Comparison of ENCODE assay signal across 8 cellular contexts in genomic region chr4:107989162-107989536, GRCh38. TPM values are rescaled to one million over a fixed set of nuclear protein-coding genes. Genes with fewer than 3 reads are reported as not detected.
DNase-seq lines count a peak whose midpoint lies in the region; ATAC-seq and TF ChIP-seq lines count a peak whose summit lies in the region.

No MANE protein-coding gene starts in this region.

- H3K9me3 Mint-ChIP-seq in CD8-positive, alpha-beta memory T cell = no peaks in the 10 kb centered on the region
- H3K9me3 Mint-ChIP-seq in brain (no peaks in the 10 kb centered on the region), memory B cell (no peaks in the 10 kb centered on the region)

- no peak for TF ChIP-seq CTCF in brain (conservative IDR thresholded peaks at IDR 0.05)

- POLR2A ChIA-PET in CD8-positive, alpha-beta memory T cell (lab: Charles Lee) = interaction anchor here (0.5 kb wide), 1 partner anchor 632 kb away, joined by 3 read pairs; no protein-coding TSS in a partner anchor

- peaks cover 36 to 74% (median 43%) of the 10 kb centered on the region in 3 donors for H3K4me1 Mint-ChIP-seq in CD8-positive, alpha-beta memory T cell
- H3K4me1 Mint-ChIP-seq in brain (peaks cover 52% of the 10 kb centered on the region), memory B cell (peaks cover 34% of the 10 kb centered on the region)

- H3K27me3 ChIP-seq in CD8-positive, alpha-beta memory T cell (ENCODE audit: insufficient read depth, low read length, poor library complexity, severe bottlenecking) = no peaks in the 10 kb centered on the region

- no peaks in the 10 kb centered on the region for H3K27me3 Mint-ChIP-seq in CD8-positive, alpha-beta memory T cell
- peaks cover 21% of the 10 kb centered on the region for H3K27me3 Mint-ChIP-seq in brain
- H3K27me3 Mint-ChIP-seq in memory B cell = no peaks in the 10 kb centered on the region

- H3K36me3 ChIP-seq in CD8-positive, alpha-beta memory T cell (ENCODE audit: insufficient read depth, low read length) = no peaks in the 10 kb centered on the region

- H3K4me3 Mint-ChIP-seq in CD8-positive, alpha-beta memory T cell = peak overlapping the region; percentile 83 to 97 (median 96)
- H3K4me3 Mint-ChIP-seq in brain (peak overlapping the region; percentile 90 to 96 (median 91)), memory B cell (peak overlapping the region; percentile 96)

- peaks cover 0 to 11% (median 0%) of the 10 kb centered on the region in 3 donors for H3K36me3 Mint-ChIP-seq in CD8-positive, alpha-beta memory T cell
- H3K36me3 Mint-ChIP-seq in brain = no peaks in the 10 kb centered on the region
- H3K36me3 Mint-ChIP-seq in memory B cell = no peaks in the 10 kb centered on the region

- CTCF ChIA-PET in CD8-positive, alpha-beta memory T cell (lab: Charles Lee) = no interaction called here

- no peaks in the 10 kb centered on the region for H3K9me3 ChIP-seq in CD8-positive, alpha-beta memory T cell (ENCODE audit: low read length)

- peaks cover 25% of the 10 kb centered on the region for H3K4me1 ChIP-seq in CD8-positive, alpha-beta memory T cell (ENCODE audit: insufficient read depth, low read length)

- DNase-seq in CD8-positive, alpha-beta memory T cell = no peak
- no peak for DNase-seq in memory B cell (ENCODE audit: low spot score in 2 of 2)
- DNase-seq in stimulated activated CD4-positive, alpha-beta T cell treated with anti-CD3 and anti-CD28 coated beads, Interleukin-2, amount 100 ng/mL, for 24 hours = no peak
- DNase-seq in GM19240 (ENCODE audit: insufficient read length, low spot score) = no peak

- H3K27ac Mint-ChIP-seq in CD8-positive, alpha-beta memory T cell = peak overlapping the region; percentile 82 to 98 (median 95)
- H3K27ac Mint-ChIP-seq in brain = peak overlapping the region; percentile 81 to 94 (median 87)
- peak overlapping the region; percentile 94 for H3K27ac Mint-ChIP-seq in memory B cell

- peak overlapping the region; percentile 96 for H3K4me3 ChIP-seq in CD8-positive, alpha-beta memory T cell (ENCODE audit: low read length)

- H3K27ac ChIP-seq in CD8-positive, alpha-beta memory T cell (ENCODE audit: low read depth, low read length) = peak overlapping the region; percentile 74

- peak; percentile 9 for ATAC-seq in HG03196 (IDR thresholded peaks at IDR 0.05; ENCODE audit: unreplicated experiment)
- ATAC-seq in memory B cell (ENCODE audit: low read depth) = no peak
- ATAC-seq in HG02981 (IDR thresholded peaks at IDR 0.05; ENCODE audit: unreplicated experiment) = no peak
- ATAC-seq in GM19463 (IDR thresholded peaks at IDR 0.05; ENCODE audit: unreplicated experiment) = no peak

RNA-seq across cellular contexts. Expression of gene HADH, which starts 0.5 kb away (rescaled TPM):
- 10 to 100 TPM; 38.5 to 40.9 TPM for total RNA-seq in CD8-positive, alpha-beta memory T cell
- polyA plus RNA-seq in CD8-positive, alpha-beta memory T cell = 33.6 TPM
- polyA plus RNA-seq in brain (ENCODE audit: insufficient read depth, low read depth, low replicate concordance) = 56.5 TPM

RNA-seq across cellular contexts. Expression of gene CYP2U1, which starts 57.8 kb away (rescaled TPM):
- total RNA-seq in CD8-positive, alpha-beta memory T cell = 1 to 10 TPM; 2.7 to 2.9 TPM
- 4.0 TPM for polyA plus RNA-seq in CD8-positive, alpha-beta memory T cell
- 3.1 TPM for polyA plus RNA-seq in brain (ENCODE audit: insufficient read depth, low read depth, low replicate concordance)
